ENCODE assay signal across 14 cellular contexts in genomic region chr2:8605350-8606065, GRCh38.
DNase-seq lines count a peak whose midpoint lies in the region; ATAC-seq lines count a peak whose summit lies in the region.
"Had no signal": no experiment of that assay in that cellular context is flagged by ENCODE, and none has a peak within 500 bp of the region (broad histone marks: within the 10 kb centered on the region; RNA-seq: fewer than 3 reads in every experiment).

No MANE protein-coding gene starts in this region.

- H3K4me3 ChIP-seq in skeletal muscle cell (ENCODE audit: low read depth, low read length): no peak overlapping the region

- peak in 2 of 3 experiments; percentile 13 to 27 for DNase-seq in NCI-H1417 (lab: John Stamatoyannopoulos, UW)
- DNase-seq in NCI-H1417 treated with DMSO at 0.1 percent for 48 hours (lab: John Stamatoyannopoulos, UW): no peak
- DNase-seq in NCI-H69 (lab: John Stamatoyannopoulos, UW): peak; percentile 51
- DNase-seq in brain pericyte (ENCODE audit: low read depth, low spot score): peak; percentile 10
- peak; percentile 28 for DNase-seq in skeletal muscle cell (ENCODE audit: low read depth)
- DNase-seq in cerebellar cortex (ENCODE audit: low spot score): no peak
- DNase-seq: 8988T; activated naive CD8-positive, alpha-beta T cell treated with anti-CD3 and anti-CD28 coated beads for 36 hours; cortex of kidney; NCI-H2029 treated with DMSO at 0.1 percent for 48 hours had no signal

- ATAC-seq in GM19452 (IDR thresholded peaks at IDR 0.05; ENCODE audit: unreplicated experiment) (no peak), HG03520 (IDR thresholded peaks at IDR 0.05; ENCODE audit: unreplicated experiment) (no peak)
- ATAC-seq: activated CD4-positive, CD25-positive, alpha-beta regulatory T cell treated with anti-CD3 and anti-CD28 coated beads, Interleukin-2, amount 50 U/mL, for 24 hours; esophagus mucosa had no signal

Comparison
In these comparisons a context has a peak if more than half of its experiments do, and no peak if none do; other contexts are left out.
1. DNase-seq: peak in NCI-H1417 (2 of 3), NCI-H69 (single experiment), brain pericyte (single experiment) and skeletal muscle cell (single experiment); none in NCI-H1417 treated with DMSO at 0.1 percent for 48 hours (single experiment) and cerebellar cortex (single experiment).